15 cellular contexts compared by ENCODE assay signal in the genomic region with DNA sequence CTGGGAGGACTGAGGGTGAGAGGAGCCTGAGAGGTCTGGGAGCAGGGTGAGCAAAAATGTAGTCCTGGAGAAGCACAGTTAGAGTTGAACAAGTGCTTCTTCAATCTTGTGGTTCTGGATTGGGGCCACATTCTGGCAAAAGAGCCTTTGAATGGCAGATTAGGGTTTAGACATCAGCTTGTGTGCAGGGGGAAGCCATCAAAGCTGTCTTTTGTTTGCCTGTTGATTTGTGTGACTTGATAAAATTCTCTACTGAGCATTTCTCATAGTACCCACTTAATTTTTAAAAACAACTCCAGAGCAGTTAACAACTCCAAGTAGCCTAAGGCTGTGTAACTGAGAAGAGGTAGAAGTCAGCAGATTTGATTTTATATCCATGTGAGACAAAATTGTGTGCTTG.
DNase-seq lines count a peak whose midpoint lies in the region; ATAC-seq and TF ChIP-seq lines count a peak whose summit lies in the region.
"Had no signal": no experiment of that assay in that cellular context is flagged by ENCODE, and none has a peak within 500 bp of the region (broad histone marks: within the 10 kb centered on the region; RNA-seq: fewer than 3 reads in every experiment).

No MANE protein-coding gene starts in this region.

- no peak overlapping the region for H3K4me2 ChIP-seq in neural progenitor cell

- H3K4me1 ChIP-seq in neural progenitor cell (peaks cover 14% of the 10 kb centered on the region), psoas muscle (no peaks in the 10 kb centered on the region)

- no peaks in the 10 kb centered on the region for H3K9me3 Mint-ChIP-seq in neural progenitor cell
- peaks cover 2% of the 10 kb centered on the region for H3K9me3 Mint-ChIP-seq in activated naive CD4-positive, alpha-beta T cell treated with anti-CD3 and anti-CD28 coated beads for 36 hours
- H3K9me3 Mint-ChIP-seq: CD8-positive, alpha-beta T cell had no signal

- H3K27ac Mint-ChIP-seq in neural progenitor cell, result peak overlapping the region; percentile 8
- H3K27ac Mint-ChIP-seq in activated naive CD4-positive, alpha-beta T cell treated with anti-CD3 and anti-CD28 coated beads for 36 hours, result no peak overlapping the region
- H3K27ac Mint-ChIP-seq: CD14-positive monocyte; CD8-positive, alpha-beta T cell had no signal

- H3F3A ChIP-seq in neural progenitor cell (ENCODE audit: low read depth), result no peaks in the 10 kb centered on the region

- H3K36me3 Mint-ChIP-seq in neural progenitor cell, result no peaks in the 10 kb centered on the region
- no peaks in the 10 kb centered on the region for H3K36me3 Mint-ChIP-seq in activated naive CD4-positive, alpha-beta T cell treated with anti-CD3 and anti-CD28 coated beads for 36 hours (ENCODE audit: low read depth)
- H3K36me3 Mint-ChIP-seq: CD14-positive monocyte; CD8-positive, alpha-beta T cell had no signal

- H3K27ac ChIP-seq in SK-N-MC (no peak overlapping the region), neural progenitor cell (no peak overlapping the region), psoas muscle (no peak overlapping the region)
- H3K27ac ChIP-seq: 22Rv1 had no signal

- intact Hi-C loops in activated naive CD4-positive, alpha-beta T cell treated with anti-CD3 and anti-CD28 coated beads for 36 hours (cut with micrococcal nuclease), result no loop called here
- intact Hi-C loops in psoas muscle (cut with DNase I), result no loop called here

- H3K36me3 ChIP-seq in SK-N-MC (ENCODE audit: insufficient read depth, low read length) (no peaks in the 10 kb centered on the region), neural progenitor cell (no peaks in the 10 kb centered on the region), psoas muscle (ENCODE audit: insufficient read depth in 1 of 2, low read depth in 1 of 2) (no peaks in the 10 kb centered on the region)

- H2AFZ ChIP-seq in neural progenitor cell (replicated peaks), result no peak overlapping the region

- no peak for TF ChIP-seq CTCF in neural progenitor cell (IDR thresholded peaks at IDR 0.05)
- TF ChIP-seq CTCF in psoas muscle (IDR thresholded peaks at IDR 0.05), result no peak

- H4K20me1 ChIP-seq in neural progenitor cell (ENCODE audit: low read depth), result no peaks in the 10 kb centered on the region

- H3K4me1 Mint-ChIP-seq in neural progenitor cell, result peaks cover 15% of the 10 kb centered on the region
- H3K4me1 Mint-ChIP-seq in activated naive CD4-positive, alpha-beta T cell treated with anti-CD3 and anti-CD28 coated beads for 36 hours (ENCODE audit: low read depth), result no peaks in the 10 kb centered on the region
- H3K4me1 Mint-ChIP-seq: CD14-positive monocyte had no signal

- H3K9ac ChIP-seq in SK-N-MC (ENCODE audit: insufficient read length) (no peak overlapping the region), neural progenitor cell (no peak overlapping the region)

- H3K27me3 ChIP-seq in neural progenitor cell (no peaks in the 10 kb centered on the region), psoas muscle (ENCODE audit: insufficient read depth in 3 of 3, low read length in 2 of 3) (no peaks in the 10 kb centered on the region)

- no peak overlapping the region for H3K4me3 Mint-ChIP-seq in neural progenitor cell
- no peak overlapping the region for H3K4me3 Mint-ChIP-seq in activated naive CD4-positive, alpha-beta T cell treated with anti-CD3 and anti-CD28 coated beads for 36 hours
- H3K4me3 Mint-ChIP-seq: CD14-positive monocyte; CD8-positive, alpha-beta T cell had no signal

- H3K9me3 ChIP-seq in SK-N-MC (ENCODE audit: low read depth, low read length) (no peaks in the 10 kb centered on the region), neural progenitor cell (ENCODE audit: low read depth) (no peaks in the 10 kb centered on the region), psoas muscle (no peaks in the 10 kb centered on the region)

- no peak for ATAC-seq in psoas muscle
- ATAC-seq: CD8-positive, alpha-beta T cell had no signal

- H3K4me3 ChIP-seq in SK-N-MC (0 out of 2 replicates have a peak overlapping the region, but pooled peaks have one; percentile 6), neural progenitor cell (no peak overlapping the region), psoas muscle (no peak overlapping the region)

- DNase-seq in DMS79 (lab: John Stamatoyannopoulos, UW) (peak; percentile 59), NCI-H1048 (lab: John Stamatoyannopoulos, UW) (peak; percentile 55), SK-N-MC (ENCODE audit: low read depth, low spot score) (peak; percentile 30), neural progenitor cell (ENCODE audit: low spot score) (no peak), psoas muscle (no peak), NCI-H187 (lab: John Stamatoyannopoulos, UW) (no peak)
- no peak for DNase-seq in activated naive CD4-positive, alpha-beta T cell treated with anti-CD3 and anti-CD28 coated beads for 36 hours
- DNase-seq in stimulated activated naive CD4-positive, alpha-beta T cell (lab: John Stamatoyannopoulos, UW), result no peak
- DNase-seq: CD8-positive, alpha-beta T cell; COR-L47; DMS153; HCEC 1CT; IMR-90 had no signal

- no peaks in the 10 kb centered on the region for H3K79me2 ChIP-seq in neural progenitor cell (ENCODE audit: low read depth)

- H3K27me3 Mint-ChIP-seq in neural progenitor cell (ENCODE audit: insufficient read depth, low read depth), result peaks cover 2% of the 10 kb centered on the region
- H3K27me3 Mint-ChIP-seq in activated naive CD4-positive, alpha-beta T cell treated with anti-CD3 and anti-CD28 coated beads for 36 hours (ENCODE audit: low read depth), result no peaks in the 10 kb centered on the region

- CTCF ChIA-PET in activated naive CD4-positive, alpha-beta T cell treated with anti-CD3 and anti-CD28 coated beads for 36 hours (lab: Charles Lee), result no interaction called here

Comparison
In these comparisons a context has a peak if more than half of its experiments do, and no peak if none do; other contexts are left out.
1. DNase-seq: peak in DMS79 (single experiment), NCI-H1048 (single experiment) and SK-N-MC (single experiment); none in neural progenitor cell (single experiment), activated naive CD4-positive, alpha-beta T cell treated with anti-CD3 and anti-CD28 coated beads for 36 hours (single experiment), stimulated activated naive CD4-positive, alpha-beta T cell (0 of 6), psoas muscle (0 of 2) and NCI-H187 (0 of 2).